In genomic region chr3:118828351-118828750, GRCh38 we compare ENCODE assay signal across 34 cellular contexts.
"Had no signal": no experiment of that assay in that cellular context is flagged by ENCODE, and none has a peak within 500 bp of the region (broad histone marks: within the 10 kb centered on the region; RNA-seq: fewer than 3 reads in every experiment).

No MANE protein-coding gene starts in this region.

- H3K27me3 ChIP-seq: MG63 had no signal

- H3K4me3 ChIP-seq: MG63 had no signal

- H3K36me3 ChIP-seq: MG63 had no signal

- DNase-seq: Karpas-422, Kasumi-1, KG1, MG63, MM.1S, MV-4-11, NCI-H1048, NCI-H1092, NCI-H1092 treated with DMSO at 0.1 percent for 48 hours, NCI-H1105, NCI-H1105 treated with DMSO at 0.1 percent for 48 hours, NCI-H1417 treated with DMSO at 0.1 percent for 48 hours, NCI-H1436, NCI-H1436 treated with DMSO at 0.1 percent for 48 hours, NCI-H146, NCI-H1694, NCI-H1694 treated with DMSO at 0.1 percent for 48 hours, NCI-H187, NCI-H187 treated with DMSO at 0.1 percent for 48 hours, NCI-H1930, NCI-H2029, NCI-H2029 treated with DMSO at 0.1 percent for 48 hours, NCI-H2081, NCI-H2081 treated with DMSO at 0.1 percent for 48 hours, NCI-H2107, NCI-H2171, NCI-H2171 treated with DMSO at 0.1 percent for 48 hours, NCI-H2227 treated with DMSO at 0.1 percent for 48 hours, NCI-H226, NCI-H345, NCI-H446, NCI-H446 treated with DMSO at 0.1 percent for 48 hours, NCI-H510A had no signal

- H3K9me3 ChIP-seq: MG63 had no signal

- H3K9ac ChIP-seq: KMS-11 had no signal

- H3K27ac ChIP-seq: KMS-11 had no signal

- H3K4me2 ChIP-seq: KMS-11 had no signal
